In genomic region chr15:93072011-93072410, GRCh38 we compare ENCODE assay signal across 10 cellular contexts. TPM values are rescaled to one million over a fixed set of nuclear protein-coding genes. Genes with fewer than 3 reads are reported as not detected.
DNase-seq lines count a peak whose midpoint lies in the region; ATAC-seq and TF ChIP-seq lines count a peak whose summit lies in the region.
"Had no signal": no experiment of that assay in that cellular context is flagged by ENCODE, and none has a peak within 500 bp of the region (broad histone marks: within the 10 kb centered on the region; RNA-seq: fewer than 3 reads in every experiment).

No MANE protein-coding gene starts in this region.

- H3K27ac ChIP-seq in cardiac muscle cell (no peak overlapping the region), dorsolateral prefrontal cortex (peak overlapping the region in 50 of 59 donors; percentile 29 to 89 (median 71)), uterus (peak overlapping the region; percentile 90 to 94)

- DNase-seq in cardiac muscle cell (ENCODE audit: low read depth in 1 of 2, low spot score in 1 of 2) (peak in 1 of 2 donors; percentile 80), cardiac septum (ENCODE audit: low spot score) (no peak), dorsolateral prefrontal cortex (no peak), uterus (no peak), NOMO-1 treated with dmso at 0.1 percent for 144 hours (lab: John Stamatoyannopoulos, UW; ENCODE audit: unreplicated experiment) (no peak), HT-29 (ENCODE audit: low spot score) (no peak)
- DNase-seq: activated T-cell treated with anti-CD3 and anti-CD28 coated beads, Interleukin-2, amount 50 U/mL, for 1 hour had no signal

- TF ChIP-seq CTCF in cardiac muscle cell (IDR thresholded peaks at IDR 0.05; ENCODE audit: low read depth, low read length): no peak
- no peak for TF ChIP-seq CTCF in dorsolateral prefrontal cortex (IDR thresholded peaks at IDR 0.05 in 54 of 56, conservative IDR thresholded peaks at IDR 0.05 in 2 of 56; ENCODE audit: low read depth in 1 of 56, partially characterized antibody in 56 of 56)
- TF ChIP-seq CTCF in uterus (IDR thresholded peaks at IDR 0.05): no peak

- H3K27me3 ChIP-seq in cardiac muscle cell (peaks cover 47% of the 10 kb centered on the region), dorsolateral prefrontal cortex (peaks cover 0 to 24% (median 0%) of the 10 kb centered on the region in 45 donors), mucosa of stomach (ENCODE audit: control insufficient read depth, insufficient read depth, low read length) (peaks cover 48% of the 10 kb centered on the region), uterus (no peaks in the 10 kb centered on the region)

- H3K9me3 ChIP-seq in cardiac muscle cell (ENCODE audit: low read depth): no peaks in the 10 kb centered on the region
- no peaks in the 10 kb centered on the region for H3K9me3 ChIP-seq in mucosa of stomach (ENCODE audit: control insufficient read depth, low read length)
- no peaks in the 10 kb centered on the region for H3K9me3 ChIP-seq in uterus

- no peak for ATAC-seq in HG03045 (IDR thresholded peaks at IDR 0.05; ENCODE audit: unreplicated experiment)

- TF ChIP-seq POLR2A in uterus (IDR thresholded peaks at IDR 0.05): no peak

- peak overlapping the region; percentile 47 for H3K9ac ChIP-seq in mucosa of stomach (ENCODE audit: low read length)

- peaks cover 9% of the 10 kb centered on the region for H3K4me1 ChIP-seq in cardiac muscle cell (ENCODE audit: low read depth)
- H3K4me1 ChIP-seq in mucosa of stomach (ENCODE audit: control insufficient read depth, insufficient read depth, low read length): peaks cover 4% of the 10 kb centered on the region
- H3K4me1 ChIP-seq in uterus: peaks cover 0 to 7% of the 10 kb centered on the region in 2 donors

- intact Hi-C loops in cardiac septum (cut with DNase I): loop anchor here (5.0 kb wide), 1 partner anchor 415 kb away; no protein-coding TSS in a partner anchor
- intact Hi-C loops in dorsolateral prefrontal cortex (cut with DNase I): no loop called here
- intact Hi-C loops in uterus (cut with DNase I; ENCODE audit: low total_unique reads): no loop called here

- H3K4me3 ChIP-seq in cardiac muscle cell (peak overlapping the region; percentile 87), dorsolateral prefrontal cortex (peak overlapping the region; percentile 47 to 81 (median 68)), mucosa of stomach (ENCODE audit: low read length) (peak overlapping the region; percentile 14), uterus (peak overlapping the region; percentile 78 to 95)

- H3K36me3 ChIP-seq in cardiac muscle cell (no peaks in the 10 kb centered on the region), mucosa of stomach (ENCODE audit: control insufficient read depth, insufficient read depth, low read length) (no peaks in the 10 kb centered on the region), uterus (no peaks in the 10 kb centered on the region)

RNA-seq across cellular contexts. Expression of gene RGMA, which starts 17.0 kb away (rescaled TPM):
- 3.4 and 4.8 TPM in 2 replicates for total RNA-seq in cardiac muscle cell
- polyA plus RNA-seq in cardiac muscle cell: 1.0 and 2.3 TPM in 2 replicates
- total RNA-seq in cardiac septum: 16.5 TPM
- total RNA-seq in dorsolateral prefrontal cortex: 100 to 1,000 TPM in 17 of 120 experiments, 10 to 100 TPM in 103; 48.2 to 210 (median 77.1) TPM
- total RNA-seq in uterus: 10 to 100 TPM in 3 of 4 donors, 1 to 10 TPM in 1; 3.6 to 57.1 (median 25.1) TPM
- total RNA-seq in HT-29 (2014; rRNA removed; shearing (Covaris generic)): not detected in 2 replicates
- total RNA-seq: Daoy had no signal

Comparison
In these comparisons a context has a peak if more than half of its experiments do, and no peak if none do; other contexts are left out.
1. H3K4me3 ChIP-seq: peak in every context shown above with its lines; median percentile 87 in cardiac muscle cell; 86 in uterus; 68 in dorsolateral prefrontal cortex; 14 in mucosa of stomach.